Comparison of ENCODE assay signal across 16 cellular contexts in genomic region chr13:35781661-35782060, GRCh38.
DNase-seq lines count a peak whose midpoint lies in the region; ATAC-seq and TF ChIP-seq lines count a peak whose summit lies in the region.
"Had no signal": no experiment of that assay in that cellular context is flagged by ENCODE, and none has a peak within 500 bp of the region (broad histone marks: within the 10 kb centered on the region; RNA-seq: fewer than 3 reads in every experiment).

No MANE protein-coding gene starts in this region.

- no peak overlapping the region for H3K9ac ChIP-seq in stomach smooth muscle (ENCODE audit: low read length in 2 of 2)
- no peak overlapping the region for H3K9ac ChIP-seq in mesendoderm (ENCODE audit: low read length)
- H3K9ac ChIP-seq: BLaER1 had no signal

- no peak overlapping the region for H2BK120ac ChIP-seq in mesendoderm (ENCODE audit: low read depth, low read length)

- no peaks in the 10 kb centered on the region for H3K79me2 ChIP-seq in mesendoderm (ENCODE audit: control insufficient read depth, insufficient read depth, low read length)

- H3K4me3 ChIP-seq in WERI-Rb-1 (ENCODE audit: low read depth, low read length): no peak overlapping the region
- H3K4me3 ChIP-seq in stomach smooth muscle (ENCODE audit: low read length in 2 of 2): no peak overlapping the region
- no peak overlapping the region for H3K4me3 ChIP-seq in mesendoderm (ENCODE audit: low read length)
- H3K4me3 ChIP-seq: BLaER1 had no signal

- DNase-seq in NCI-H82 (lab: John Stamatoyannopoulos, UW) (peak; percentile 44), NCI-H82 treated with DMSO at 0.1 percent for 48 hours (lab: John Stamatoyannopoulos, UW; ENCODE audit: unreplicated experiment) (no peak), WERI-Rb-1 (no peak), retina (peak; percentile 35), NCI-H226 (no peak), mesendoderm (no peak)
- DNase-seq: CD4-positive, alpha-beta memory T cell; DMS79 treated with DMSO at 0.1 percent for 48 hours; GF-D8; GOT3; H7 had no signal

- H3K36me3 ChIP-seq in WERI-Rb-1: no peaks in the 10 kb centered on the region
- H3K36me3 ChIP-seq in stomach smooth muscle (ENCODE audit: control insufficient read depth in 2 of 2, insufficient read depth in 2 of 2, low read length in 2 of 2): no peaks in the 10 kb centered on the region
- H3K36me3 ChIP-seq in mesendoderm (ENCODE audit: control insufficient read depth, insufficient read depth, low read length): no peaks in the 10 kb centered on the region
- H3K36me3 ChIP-seq: BLaER1 had no signal

- H3K4ac ChIP-seq in mesendoderm (ENCODE audit: low read depth, low read length): no peak overlapping the region

- H3K9me3 ChIP-seq in WERI-Rb-1 (ENCODE audit: severe bottlenecking): no peaks in the 10 kb centered on the region
- no peaks in the 10 kb centered on the region for H3K9me3 ChIP-seq in stomach smooth muscle (ENCODE audit: control insufficient read depth in 2 of 2, low read length in 2 of 2)
- H3K9me3 ChIP-seq: BLaER1 had no signal

- H3K4me1 ChIP-seq in stomach smooth muscle (ENCODE audit: control insufficient read depth, insufficient read depth, low read length) (peaks cover 30% of the 10 kb centered on the region), mesendoderm (ENCODE audit: control insufficient read depth, low read depth, low read length) (peaks cover 2% of the 10 kb centered on the region)
- H3K4me1 ChIP-seq: BLaER1 had no signal

- H3K27ac ChIP-seq in WERI-Rb-1: peak overlapping the region; percentile 92
- peak overlapping the region; percentile 3 for H3K27ac ChIP-seq in stomach smooth muscle (ENCODE audit: low read length)
- no peak overlapping the region for H3K27ac ChIP-seq in mesendoderm (ENCODE audit: low read depth, low read length)
- H3K27ac ChIP-seq: 22Rv1, BLaER1 had no signal

- H3K18ac ChIP-seq in mesendoderm (ENCODE audit: low read length): no peak overlapping the region

- no CpG with 5 or more reads among the region's 2 CpGs for WGBS in mesendoderm (ENCODE audit: extremely low coverage, insufficient coverage, low lambda C conversion rate)

- H3K23ac ChIP-seq in mesendoderm (ENCODE audit: low read length): no peak overlapping the region

- H4K5ac ChIP-seq in mesendoderm (ENCODE audit: low read length): no peak overlapping the region

- H3K56ac ChIP-seq in mesendoderm (ENCODE audit: low read length): no peak overlapping the region

- no peaks in the 10 kb centered on the region for H3K79me1 ChIP-seq in mesendoderm (ENCODE audit: low read length)

- TF ChIP-seq CTCF in WERI-Rb-1 (IDR thresholded peaks at IDR 0.05; ENCODE audit: low read depth, low read length): no peak

- H3K4me2 ChIP-seq in mesendoderm (ENCODE audit: low read length): no peak overlapping the region
- H3K4me2 ChIP-seq: BLaER1 had no signal

- H2BK15ac ChIP-seq in mesendoderm (replicated peaks; ENCODE audit: low read depth): no peak overlapping the region

- H3K27me3 ChIP-seq in WERI-Rb-1 (ENCODE audit: insufficient read depth, low read depth, severe bottlenecking) (no peaks in the 10 kb centered on the region), stomach smooth muscle (ENCODE audit: control insufficient read depth in 1 of 2, insufficient read depth in 2 of 2, low read length in 2 of 2) (no peaks in the 10 kb centered on the region), mesendoderm (ENCODE audit: insufficient read depth, low read length, poor library complexity) (no peaks in the 10 kb centered on the region)
- H3K27me3 ChIP-seq: BLaER1 had no signal

- no peak overlapping the region for H2BK5ac ChIP-seq in mesendoderm (ENCODE audit: low read length)

- no peak overlapping the region for H4K8ac ChIP-seq in mesendoderm (ENCODE audit: low read depth, low read length)

- ATAC-seq in GM18520 (IDR thresholded peaks at IDR 0.05; ENCODE audit: unreplicated experiment): no peak
- ATAC-seq: HCT116 had no signal

- no peak overlapping the region for H2AK5ac ChIP-seq in mesendoderm (ENCODE audit: low read length)

Comparison
In these comparisons a context has a peak if more than half of its experiments do, and no peak if none do; other contexts are left out.
1. DNase-seq: peak in NCI-H82 (single experiment) and retina (single experiment); none in NCI-H82 treated with DMSO at 0.1 percent for 48 hours (single experiment), WERI-Rb-1 (single experiment), NCI-H226 (single experiment) and mesendoderm (single experiment).